8 cellular contexts compared by ENCODE assay signal in genomic region chr17:81867123-81867951, GRCh38. TPM values are rescaled to one million over a fixed set of nuclear protein-coding genes. Genes with fewer than 3 reads are reported as not detected.
A peak's percentile ranks its signal among the peaks of the same experiment; 100 is the strongest.
DNase-seq lines count a peak whose midpoint lies in the region; ATAC-seq, FAIRE-seq and TF ChIP-seq lines count a peak whose summit lies in the region.

No MANE protein-coding gene starts in this region.

- H3K4me1 Mint-ChIP-seq in activated naive CD8-positive, alpha-beta T cell treated with anti-CD3 and anti-CD28 coated beads for 36 hours: peaks cover 44% of the 10 kb centered on the region

- TF ChIP-seq EP300 in tibial nerve (IDR thresholded peaks at IDR 0.05): no peak

- ATAC-seq in HG03571 (IDR thresholded peaks at IDR 0.05; ENCODE audit: unreplicated experiment) (no peak), HG03097 (IDR thresholded peaks at IDR 0.05; ENCODE audit: low FRiP score, unreplicated experiment) (no peak)

- peak overlapping the region; percentile 82 for H3K27ac Mint-ChIP-seq in activated naive CD8-positive, alpha-beta T cell treated with anti-CD3 and anti-CD28 coated beads for 36 hours

- 53 to 54% methylated on average over 21 to 22 of the region's 22 CpGs for WGBS in tibial nerve, 2 donors

- peak overlapping the region in 1 of 2 donors; percentile 12 for H3K9ac ChIP-seq in kidney (ENCODE audit: low read length in 2 of 2)

- no peaks in the 10 kb centered on the region for H3K27me3 Mint-ChIP-seq in activated naive CD8-positive, alpha-beta T cell treated with anti-CD3 and anti-CD28 coated beads for 36 hours

- H3K27me3 ChIP-seq in tibial nerve: no peaks in the 10 kb centered on the region

- H3K9me3 ChIP-seq in kidney (ENCODE audit: control insufficient read depth in 1 of 2, low read length in 2 of 2) (no peaks in the 10 kb centered on the region), tibial nerve (no peaks in the 10 kb centered on the region)

- H3K27ac ChIP-seq in kidney (ENCODE audit: low read depth in 2 of 2, low read length in 2 of 2) (peak overlapping the region; percentile 51 to 56), tibial nerve (peak overlapping the region in 3 of 4 donors; percentile 73 to 99 (median 88))

- no peak for TF ChIP-seq POLR2A in tibial nerve (IDR thresholded peaks at IDR 0.05)

- H3K36me3 ChIP-seq in kidney (ENCODE audit: control insufficient read depth in 1 of 2, insufficient read depth in 2 of 2, low read length in 2 of 2) (peaks cover 0 to 10% of the 10 kb centered on the region in 2 donors), tibial nerve (peaks cover 0 to 65% (median 17%) of the 10 kb centered on the region in 3 donors)

- intact Hi-C loops in kidney (cut with DNase I): no loop called here

- H3K4me3 Mint-ChIP-seq in activated naive CD8-positive, alpha-beta T cell treated with anti-CD3 and anti-CD28 coated beads for 36 hours: peak overlapping the region; percentile 50

- H3K4me3 ChIP-seq in kidney (ENCODE audit: low read length in 2 of 2) (no peak overlapping the region), tibial nerve (no peak overlapping the region)

- TF ChIP-seq CTCF in kidney (IDR thresholded peaks at IDR 0.05; ENCODE audit: borderline replicate concordance, extremely low read depth, insufficient read depth): no peak
- no peak for TF ChIP-seq CTCF in tibial nerve (IDR thresholded peaks at IDR 0.05)

- peaks cover 34% of the 10 kb centered on the region for H3K36me3 Mint-ChIP-seq in activated naive CD8-positive, alpha-beta T cell treated with anti-CD3 and anti-CD28 coated beads for 36 hours

- FAIRE-seq in kidney (lab: Jason Lieb, UNC): no peak

- H3K9me3 Mint-ChIP-seq in activated naive CD8-positive, alpha-beta T cell treated with anti-CD3 and anti-CD28 coated beads for 36 hours: no peaks in the 10 kb centered on the region

- H3K4me1 ChIP-seq in kidney (ENCODE audit: control insufficient read depth in 1 of 2, insufficient read depth in 1 of 2, low read depth in 1 of 2, low read length in 2 of 2): peaks cover 35 to 45% of the 10 kb centered on the region in 2 donors
- peaks cover 0 to 71% (median 33%) of the 10 kb centered on the region in 4 donors for H3K4me1 ChIP-seq in tibial nerve

- DNase-seq in NCI-H2029 (lab: John Stamatoyannopoulos, UW) (peak; percentile 40), NCI-H2029 treated with DMSO at 0.1 percent for 48 hours (lab: John Stamatoyannopoulos, UW) (no peak), MV-4-11 (lab: John Stamatoyannopoulos, UW) (peak; percentile 61), kidney (peak; percentile 81), tibial nerve (ENCODE audit: low spot score in 2 of 2) (no peak)
- DNase-seq in activated naive CD8-positive, alpha-beta T cell treated with anti-CD3 and anti-CD28 coated beads for 36 hours: peak; percentile 34

RNA-seq across cellular contexts. Expression of gene ARHGDIA, which starts 3.8 kb away (rescaled TPM):
- total RNA-seq in activated naive CD8-positive, alpha-beta T cell treated with anti-CD3 and anti-CD28 coated beads for 36 hours: 100 to 1,000 TPM; 556 to 594 TPM
- total RNA-seq in kidney (453 TPM), tibial nerve (100 to 1,000 TPM; 190 to 484 (median 237) TPM)
- polyA plus RNA-seq in kidney (ENCODE audit: insufficient read depth, low read depth, low replicate concordance): 424 TPM

RNA-seq across cellular contexts. Expression of gene P4HB, which starts 7.0 kb away (rescaled TPM):
- total RNA-seq in activated naive CD8-positive, alpha-beta T cell treated with anti-CD3 and anti-CD28 coated beads for 36 hours: 100 to 1,000 TPM; 395 to 405 TPM
- total RNA-seq in kidney: 482 TPM
- 411 TPM for polyA plus RNA-seq in kidney (ENCODE audit: insufficient read depth, low read depth, low replicate concordance)
- total RNA-seq in tibial nerve: 100 to 1,000 TPM; 385 to 594 (median 472) TPM

RNA-seq across cellular contexts. Expression of gene ALYREF, which starts 24.0 kb away (rescaled TPM):
- 100 to 1,000 TPM; 306 to 311 TPM for total RNA-seq in activated naive CD8-positive, alpha-beta T cell treated with anti-CD3 and anti-CD28 coated beads for 36 hours
- total RNA-seq in kidney (59.3 TPM), tibial nerve (10 to 100 TPM; 44.5 to 67.2 (median 63.5) TPM)
- 45.3 TPM for polyA plus RNA-seq in kidney (ENCODE audit: insufficient read depth, low read depth, low replicate concordance)

RNA-seq across cellular contexts. Expression of gene ANAPC11, which starts 24.2 kb away (rescaled TPM):
- 100 to 1,000 TPM; 119 to 126 TPM for total RNA-seq in activated naive CD8-positive, alpha-beta T cell treated with anti-CD3 and anti-CD28 coated beads for 36 hours
- total RNA-seq in kidney (88.6 TPM), tibial nerve (100 to 1,000 TPM in 3 of 4 donors, 10 to 100 TPM in 1; 95.4 to 116 (median 106) TPM)
- polyA plus RNA-seq in kidney (ENCODE audit: insufficient read depth, low read depth, low replicate concordance): 220 TPM

RNA-seq across cellular contexts. Expression of gene PPP1R27, which starts 32.5 kb away (rescaled TPM):
- not detected for total RNA-seq in activated naive CD8-positive, alpha-beta T cell treated with anti-CD3 and anti-CD28 coated beads for 36 hours
- total RNA-seq in kidney (not detected), tibial nerve (1 to 10 TPM in 1 of 4 donors, not detected in 3; 2.6 TPM)
- polyA plus RNA-seq in kidney (ENCODE audit: insufficient read depth, low read depth, low replicate concordance): not detected

Comparison
In these comparisons a context has a peak if more than half of its experiments do, and no peak if none do; other contexts are left out.
1. DNase-seq: peak in NCI-H2029 (single experiment), MV-4-11 (single experiment), activated naive CD8-positive, alpha-beta T cell treated with anti-CD3 and anti-CD28 coated beads for 36 hours (single experiment) and kidney (single experiment); none in NCI-H2029 treated with DMSO at 0.1 percent for 48 hours (single experiment) and tibial nerve (0 of 2).